In the genomic region with DNA sequence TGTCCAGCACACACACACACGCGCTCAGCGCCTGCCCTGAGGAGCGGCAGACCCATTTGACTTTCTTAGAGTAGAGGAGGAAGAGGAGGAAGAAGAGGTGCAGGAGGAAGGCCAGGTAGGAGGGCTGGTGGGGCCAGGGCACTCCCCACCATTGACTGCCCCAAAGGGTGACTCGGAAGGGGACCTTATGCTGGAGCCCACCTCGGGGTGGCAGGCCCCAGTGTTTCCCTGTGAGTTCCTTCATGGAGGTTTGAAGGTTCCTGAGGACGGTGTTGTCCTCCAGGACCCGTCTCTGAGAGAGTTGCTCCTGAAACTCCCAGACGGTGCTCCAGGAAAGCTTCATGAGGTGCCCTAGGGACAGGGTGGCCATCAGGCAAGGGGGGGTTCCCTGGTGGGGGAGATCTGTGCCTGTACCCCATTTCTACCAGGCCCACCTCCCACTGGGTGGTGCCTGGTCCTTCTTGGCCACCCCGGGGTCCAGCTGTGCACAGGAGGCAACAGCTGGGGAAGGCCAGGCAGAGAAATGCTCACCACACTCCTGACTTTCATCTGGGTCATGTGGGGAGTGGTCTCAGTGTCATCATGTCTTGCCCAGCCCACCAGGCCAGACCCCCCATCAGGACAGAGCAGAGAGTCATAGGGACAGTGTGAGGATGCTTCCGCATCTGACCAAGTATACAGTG, we compare ENCODE assay signal across 21 cellular contexts.
DNase-seq lines count a peak whose midpoint lies in the region; ATAC-seq, FAIRE-seq and TF ChIP-seq lines count a peak whose summit lies in the region.
"Had no signal": no experiment of that assay in that cellular context is flagged by ENCODE, and none has a peak within 500 bp of the region (broad histone marks: within the 10 kb centered on the region; RNA-seq: fewer than 3 reads in every experiment).

No MANE protein-coding gene starts in this region.

- no peaks in the 10 kb centered on the region for H3K36me3 ChIP-seq in aorta (ENCODE audit: control insufficient read depth in 1 of 2, insufficient read depth in 2 of 2, low read length in 1 of 2)
- H3K36me3 ChIP-seq: BE2C had no signal

- H2BK120ac ChIP-seq in H9 (ENCODE audit: low read depth, low read length, poor library complexity, severe bottlenecking) = no peak overlapping the region

- H3K27me3 Mint-ChIP-seq in H9 (ENCODE audit: low read depth) (no peaks in the 10 kb centered on the region), osteocyte (ENCODE audit: unreplicated experiment) (peaks cover 22% of the 10 kb centered on the region)

- H3K27me3 ChIP-seq in H9 (ENCODE audit: insufficient read depth, low read length) (no peaks in the 10 kb centered on the region), aorta (ENCODE audit: control insufficient read depth in 1 of 2, insufficient read depth in 2 of 2, low read length in 1 of 2) (no peaks in the 10 kb centered on the region)
- H3K27me3 ChIP-seq: BE2C had no signal

- no peak overlapping the region for H3K27ac Mint-ChIP-seq in H9
- H3K27ac Mint-ChIP-seq in osteocyte (ENCODE audit: unreplicated experiment) = no peak overlapping the region
- H3K27ac Mint-ChIP-seq: CD4-positive, CD25-positive, alpha-beta regulatory T cell had no signal

- DNase-seq in H9 (peak; percentile 22), HTR-8/SVneo (ENCODE audit: insufficient read length, low spot score) (no peak), islet precursor cell (peak; percentile 32), osteocyte (ENCODE audit: extremely low spot score, unreplicated experiment) (peak; percentile 64), COLO829 (ENCODE audit: low spot score) (no peak), globus pallidus (ENCODE audit: low spot score) (no peak), aorta (no peak)
- DNase-seq: ACHN; BE2C; C1 segment of cervical spinal cord; Caco-2; CD4-positive, CD25-positive, alpha-beta regulatory T cell; CD8-positive, alpha-beta memory T cell; HCEC 1CT; IMR-90 had no signal

- H3T11ph ChIP-seq in H9 (ENCODE audit: low read length) = no peak overlapping the region

- no peak overlapping the region for H2AFZ ChIP-seq in H9 (ENCODE audit: low read length)

- H2BK20ac ChIP-seq in H9 (ENCODE audit: low read depth, low read length, poor library complexity, severe bottlenecking) = no peak overlapping the region

- H2BK5ac ChIP-seq in H9 (ENCODE audit: insufficient read length, low read length) = no peak overlapping the region

- peak; percentile 76 for FAIRE-seq in HTR-8/SVneo (lab: Jason Lieb, UNC)
- FAIRE-seq: A204.1, D721Med, G401.6, GM12891, GM19239 had no signal

- H2AK5ac ChIP-seq in H9 (ENCODE audit: insufficient read length, low read length) = no peak overlapping the region

- H2BK15ac ChIP-seq in H9 (ENCODE audit: low read depth, low read length) = no peak overlapping the region

- H3K36me3 Mint-ChIP-seq in H9 (ENCODE audit: insufficient read depth in 1 of 3, low read depth in 3 of 3) (no peaks in the 10 kb centered on the region), osteocyte (ENCODE audit: unreplicated experiment) (no peaks in the 10 kb centered on the region)
- H3K36me3 Mint-ChIP-seq: CD4-positive, CD25-positive, alpha-beta regulatory T cell; CD8-positive, alpha-beta memory T cell had no signal

- no peaks in the 10 kb centered on the region for H3K79me2 ChIP-seq in H9 (ENCODE audit: insufficient read depth, low read length)

- H3K27ac ChIP-seq in H9 (ENCODE audit: insufficient read length, low read depth, low read length) (no peak overlapping the region), aorta (ENCODE audit: low read depth in 1 of 2, low read length in 2 of 2) (no peak overlapping the region)
- H3K27ac ChIP-seq: HL-60 had no signal

- no peak overlapping the region for H3K9ac ChIP-seq in H9 (ENCODE audit: extremely low read depth, insufficient read length, low read length)

- H4K91ac ChIP-seq in H9 (ENCODE audit: insufficient read length, low read depth, low read length) = no peak overlapping the region

- H4K5ac ChIP-seq in H9 (ENCODE audit: insufficient read length, low read depth, low read length) = no peak overlapping the region

- H3K4me1 Mint-ChIP-seq in H9 (0 out of 4 replicates have a peak, but pooled peaks cover 0 to 2% of the 10 kb centered on the region in 2 experiments), osteocyte (ENCODE audit: unreplicated experiment) (no peaks in the 10 kb centered on the region)
- H3K4me1 Mint-ChIP-seq: CD4-positive, CD25-positive, alpha-beta regulatory T cell; CD8-positive, alpha-beta memory T cell had no signal

- no peak overlapping the region for H2BK12ac ChIP-seq in H9 (ENCODE audit: insufficient read length, low read depth, low read length)

- H4K8ac ChIP-seq in H9 (replicated peaks; ENCODE audit: insufficient read length, low read depth, low read length) = no peak overlapping the region

- peaks cover 2% of the 10 kb centered on the region for H3K23me2 ChIP-seq in H9 (ENCODE audit: insufficient read length, low read depth, low read length, poor library complexity, severe bottlenecking)

- no peak overlapping the region for H3K23ac ChIP-seq in H9 (ENCODE audit: insufficient read length, low read depth, low read length)

- H3K9me3 Mint-ChIP-seq in H9 = 0 out of 5 replicates have a peak, but pooled peaks cover 0 to 3% of the 10 kb centered on the region in 2 experiments
- H3K9me3 Mint-ChIP-seq in osteocyte (ENCODE audit: unreplicated experiment) = no peaks in the 10 kb centered on the region

- H3K9me3 ChIP-seq in H9 (ENCODE audit: control insufficient read depth, low read depth, low read length) = no peaks in the 10 kb centered on the region
- H3K9me3 ChIP-seq in aorta (ENCODE audit: control insufficient read depth, low read length) = no peaks in the 10 kb centered on the region
- H3K9me3 ChIP-seq: BE2C had no signal

- H3K4ac ChIP-seq in H9 (ENCODE audit: low read depth, low read length) = no peak overlapping the region

- H3K4me2 ChIP-seq in H9 (ENCODE audit: insufficient read depth, insufficient read length, low read length) = no peak overlapping the region

- no peaks in the 10 kb centered on the region for H4K20me1 ChIP-seq in H9 (ENCODE audit: control insufficient read depth, insufficient read depth, insufficient read length)

- intact Hi-C loops in aorta (cut with DNase I) = no loop called here

- no peak overlapping the region for H3K4me3 ChIP-seq in aorta (ENCODE audit: low read length in 2 of 2)

- no peak overlapping the region; the same call in 1 of the 2 replicates for H3K14ac ChIP-seq in H9 (ENCODE audit: insufficient read depth, low read length)

- H3K56ac ChIP-seq in H9 (ENCODE audit: insufficient read length, low read depth, low read length) = no peak overlapping the region

- ATAC-seq in aorta (ENCODE audit: low FRiP score) = no peak

- H3K4me3 Mint-ChIP-seq in H9 = no peak overlapping the region
- no peak overlapping the region for H3K4me3 Mint-ChIP-seq in osteocyte (ENCODE audit: unreplicated experiment)
- H3K4me3 Mint-ChIP-seq: CD4-positive, CD25-positive, alpha-beta regulatory T cell; CD8-positive, alpha-beta memory T cell had no signal

- no CpG with 5 or more reads among the region's 11 CpGs for WGBS in H9 (ENCODE audit: extremely low coverage, insufficient read length, low lambda C conversion rate)
- WGBS in aorta, 2 donors = 87 to 95% methylated on average over 11 of the region's 11 CpGs

- TF ChIP-seq CTCF in H9 (conservative IDR thresholded peaks at IDR 0.05) = no peak
- no peak for TF ChIP-seq CTCF in osteocyte (IDR thresholded peaks at IDR 0.05)

- H3K18ac ChIP-seq in H9 (ENCODE audit: insufficient read length, low read depth, low read length) = no peak overlapping the region

- no peaks in the 10 kb centered on the region for H3K79me1 ChIP-seq in H9 (ENCODE audit: insufficient read depth, low read depth, low read length, poor library complexity, severe bottlenecking)

- no peaks in the 10 kb centered on the region for H3K4me1 ChIP-seq in H9 (ENCODE audit: insufficient read depth, low read length)
- no peaks in the 10 kb centered on the region for H3K4me1 ChIP-seq in aorta (ENCODE audit: control insufficient read depth in 1 of 2, insufficient read depth in 2 of 2, low read length in 2 of 2)
- H3K4me1 ChIP-seq: BE2C, Caco-2 had no signal

Comparison
In these comparisons a context has a peak if more than half of its experiments do, and no peak if none do; other contexts are left out.
1. DNase-seq: peak in H9 (single experiment), islet precursor cell (single experiment) and osteocyte (single experiment); none in HTR-8/SVneo (single experiment), COLO829 (single experiment), globus pallidus (single experiment) and aorta (0 of 2).